In genomic region chr11:1479006-1479677, GRCh38 we compare ENCODE assay signal across 24 cellular contexts. TPM values are rescaled to one million over a fixed set of nuclear protein-coding genes. Genes with fewer than 3 reads are reported as not detected.
A peak's percentile ranks its signal among the peaks of the same experiment; 100 is the strongest.
DNase-seq lines count a peak whose midpoint lies in the region; ATAC-seq, FAIRE-seq and TF ChIP-seq lines count a peak whose summit lies in the region.
"Had no signal": no experiment of that assay in that cellular context is flagged by ENCODE, and none has a peak within 500 bp of the region (broad histone marks: within the 10 kb centered on the region; RNA-seq: fewer than 3 reads in every experiment).

No MANE protein-coding gene starts in this region.

- H3K9ac ChIP-seq in H1 (replicated peaks in 1 of 4; ENCODE audit: extremely low read depth in 1 of 4, low read depth in 3 of 4, low read length in 3 of 4) (no peak overlapping the region), trophoblast cell (ENCODE audit: low read length) (no peak overlapping the region)
- H3K9ac ChIP-seq: BLaER1 treated with 17β-estradiol and CSF1 and Interleukin-3, amounts not matched to agents 10 nM and 100 nM had no signal

- POLR2A ChIA-PET in RWPE1 (lab: Yijun Ruan, JAX; ENCODE audit: low non-redundant PET): no interaction called here
- POLR2A ChIA-PET in H1 (lab: Charles Lee; ENCODE audit: partially characterized antibody): interaction anchor here (0.6 kb wide), 2 partner anchors 274 to 814 kb away, joined by 3 read pairs; no protein-coding TSS in a partner anchor

- H3K36me3 ChIP-seq in H1 (ENCODE audit: control insufficient read depth in 2 of 4, insufficient read depth in 4 of 4, low read length in 3 of 4) (no peaks in the 10 kb centered on the region; a peak in 1 of 8 replicates), lower lobe of right lung (peaks cover 78% of the 10 kb centered on the region), trophoblast cell (ENCODE audit: control insufficient read depth in 1 of 2, insufficient read depth in 2 of 2, low read length in 2 of 2) (peaks cover 25 to 32% of the 10 kb centered on the region in 2 experiments)
- H3K36me3 ChIP-seq: HAP-1, WERI-Rb-1 had no signal

- H2BK12ac ChIP-seq in H1 (ENCODE audit: low read depth, low read length) (no peak overlapping the region), trophoblast cell (ENCODE audit: low read length) (no peak overlapping the region)

- CTCF ChIA-PET in RWPE1 (lab: Yijun Ruan, JAX): interaction anchor here (0.5 to 0.6 kb wide), 3 partner anchors 11 to 513 kb away, joined by 3 to 4 read pairs (median 4); no protein-coding TSS in a partner anchor
- CTCF ChIA-PET in H1 (lab: Charles Lee; ENCODE audit: partially characterized antibody): interaction anchor here (1.3 to 5.2 kb wide), 5 partner anchors 11 to 57 kb away, joined by 3 to 34 read pairs (median 5); no protein-coding TSS in a partner anchor

- no peaks in the 10 kb centered on the region for H3K9me3 ChIP-seq in H1 (ENCODE audit: insufficient read depth in 2 of 2, low read depth in 1 of 2, low read length in 1 of 2)
- no peaks in the 10 kb centered on the region for H3K9me3 ChIP-seq in lower lobe of right lung
- no peaks in the 10 kb centered on the region for H3K9me3 ChIP-seq in trophoblast cell (ENCODE audit: insufficient read depth, low read depth, low read length)
- H3K9me3 ChIP-seq: BLaER1 treated with 17β-estradiol and CSF1 and Interleukin-3, amounts not matched to agents 10 nM and 100 nM; HAP-1; suprapubic skin had no signal

- TF ChIP-seq POLR2A in H1 (IDR thresholded peaks at IDR 0.05; ENCODE audit: control extremely low read depth in 1 of 2, low read depth in 2 of 2, low read length in 2 of 2): no peak

- peaks cover 6% of the 10 kb centered on the region for H3K79me1 ChIP-seq in H1 (ENCODE audit: low read depth, low read length)
- no peaks in the 10 kb centered on the region for H3K79me1 ChIP-seq in trophoblast cell (ENCODE audit: low read length)

- H3K4me2 ChIP-seq in H1 (ENCODE audit: insufficient read depth in 1 of 2, low read depth in 2 of 2, low read length in 2 of 2) (no peak overlapping the region), trophoblast cell (ENCODE audit: low read length) (no peak overlapping the region)
- H3K4me2 ChIP-seq: BLaER1 treated with 17β-estradiol and CSF1 and Interleukin-3, amounts not matched to agents 10 nM and 100 nM had no signal

- no peak overlapping the region for H2AK5ac ChIP-seq in H1 (ENCODE audit: low read depth, low read length)
- no peak overlapping the region for H2AK5ac ChIP-seq in trophoblast cell (ENCODE audit: low read length)

- no peak for TF ChIP-seq EP300 in H1 (IDR thresholded peaks at IDR 0.05; ENCODE audit: borderline replicate concordance in 1 of 2, low read depth in 2 of 2, low read length in 2 of 2)

- no peak overlapping the region for H3K56ac ChIP-seq in H1 (replicated peaks; ENCODE audit: insufficient read length, low read depth, low read length)

- no peak overlapping the region for H4K12ac ChIP-seq in trophoblast cell (ENCODE audit: low read depth, low read length)

- no peak for ATAC-seq in lower lobe of right lung
- ATAC-seq in stimulated activated effector memory CD8-positive, alpha-beta T cell treated with anti-CD3 and anti-CD28 coated beads, Interleukin-12 subunit alpha, Interleukin-12 subunit beta, amount 100 ng/mL, for 72 hours: no peak
- ATAC-seq in foreskin keratinocyte: no peak

- H3K4me1 Mint-ChIP-seq in stimulated activated effector memory CD8-positive, alpha-beta T cell treated with anti-CD3 and anti-CD28 coated beads, Interleukin-12 subunit alpha, Interleukin-12 subunit beta, amount 100 ng/mL, for 72 hours: peaks cover 10% of the 10 kb centered on the region
- H3K4me1 Mint-ChIP-seq: nephron had no signal

- H3K27ac ChIP-seq in RWPE1 (peak overlapping the region; percentile 26), H1 (ENCODE audit: low read depth, low read length) (no peak overlapping the region), lower lobe of right lung (no peak overlapping the region), foreskin keratinocyte (no peak overlapping the region), trophoblast cell (ENCODE audit: low read depth, low read length) (no peak overlapping the region)
- H3K27ac ChIP-seq: BLaER1 treated with 17β-estradiol and CSF1 and Interleukin-3, amounts not matched to agents 10 nM and 100 nM; suprapubic skin; WERI-Rb-1 had no signal

- H3K23ac ChIP-seq in H1 (ENCODE audit: insufficient read length) (no peak overlapping the region), trophoblast cell (ENCODE audit: low read length) (no peak overlapping the region)

- no peak overlapping the region for H3K14ac ChIP-seq in H1 (ENCODE audit: insufficient read length)
- H3K14ac ChIP-seq in trophoblast cell (ENCODE audit: low read length): no peak overlapping the region

- no peaks in the 10 kb centered on the region for H3K9me3 Mint-ChIP-seq in stimulated activated effector memory CD8-positive, alpha-beta T cell treated with anti-CD3 and anti-CD28 coated beads, Interleukin-12 subunit alpha, Interleukin-12 subunit beta, amount 100 ng/mL, for 72 hours
- H3K9me3 Mint-ChIP-seq: nephron; T-helper 2 cell treated with Interferon-gamma antibody and Interleukin-4, amounts not matched to agents 5 μg/mL and 100 μg/mL, for 36 hours had no signal

- peak overlapping the region; percentile 38 for H3K27ac Mint-ChIP-seq in stimulated activated effector memory CD8-positive, alpha-beta T cell treated with anti-CD3 and anti-CD28 coated beads, Interleukin-12 subunit alpha, Interleukin-12 subunit beta, amount 100 ng/mL, for 72 hours
- H3K27ac Mint-ChIP-seq: activated naive CD8-positive, alpha-beta T cell; nephron had no signal

- H3K79me2 ChIP-seq in H1 (ENCODE audit: control insufficient read depth in 1 of 2, insufficient read depth in 2 of 2, low read length in 2 of 2) (no peaks in the 10 kb centered on the region; a peak in 1 of 4 replicates), trophoblast cell (ENCODE audit: control insufficient read depth, insufficient read depth, low read length, poor library complexity) (no peaks in the 10 kb centered on the region)

- H4K8ac ChIP-seq in H1 (ENCODE audit: extremely low read depth, insufficient read depth, low read length) (peak overlapping the region; percentile 38), trophoblast cell (ENCODE audit: low read depth, low read length) (no peak overlapping the region)

- intact Hi-C loops in lower lobe of right lung (cut with DNase I): no loop called here

- TF ChIP-seq CTCF in RWPE1 (conservative IDR thresholded peaks at IDR 0.05; ENCODE audit: low read depth) (no peak), H1 (IDR thresholded peaks at IDR 0.05; ENCODE audit: control extremely low read depth in 1 of 3, insufficient read depth in 1 of 3, low read depth in 1 of 3, low read length in 3 of 3) (no peak), lower lobe of right lung (IDR thresholded peaks at IDR 0.05) (no peak), foreskin keratinocyte (conservative IDR thresholded peaks at IDR 0.05) (no peak)

- no peaks in the 10 kb centered on the region for H3K4me1 ChIP-seq in H1 (replicated peaks in 1 of 4; ENCODE audit: control insufficient read depth in 3 of 4, insufficient read depth in 4 of 4, low read length in 3 of 4)
- peaks cover 25% of the 10 kb centered on the region for H3K4me1 ChIP-seq in lower lobe of right lung
- H3K4me1 ChIP-seq in foreskin keratinocyte: no peaks in the 10 kb centered on the region
- H3K4me1 ChIP-seq in trophoblast cell (ENCODE audit: control insufficient read depth in 1 of 2, insufficient read depth in 2 of 2, low read length in 2 of 2): no peaks in the 10 kb centered on the region
- H3K4me1 ChIP-seq: HAP-1 had no signal

- no peak overlapping the region for H4K5ac ChIP-seq in H1 (ENCODE audit: insufficient read length, low read depth, low read length)

- H3K23me2 ChIP-seq in H1 (ENCODE audit: low read depth, low read length): no peaks in the 10 kb centered on the region

- no peak for TF ChIP-seq RAD21 in H1 (IDR thresholded peaks at IDR 0.05 in 1 of 2, conservative IDR thresholded peaks at IDR 0.05 in 1 of 2; ENCODE audit: low read depth in 2 of 2, low read length in 2 of 2)

- H2BK20ac ChIP-seq in H1 (ENCODE audit: low read length): no peak overlapping the region

- H2BK5ac ChIP-seq in H1 (ENCODE audit: low read depth, low read length): peak overlapping the region; percentile 22; the same call in 1 of the 2 replicates
- H2BK5ac ChIP-seq in trophoblast cell (ENCODE audit: low read depth, low read length, poor library complexity): no peak overlapping the region

- peaks cover 39% of the 10 kb centered on the region for H3K36me3 Mint-ChIP-seq in stimulated activated effector memory CD8-positive, alpha-beta T cell treated with anti-CD3 and anti-CD28 coated beads, Interleukin-12 subunit alpha, Interleukin-12 subunit beta, amount 100 ng/mL, for 72 hours

- H3K4me3 ChIP-seq in H1 (ENCODE audit: extremely low read depth in 1 of 4, insufficient read depth in 2 of 4, low read depth in 3 of 4, low read length in 4 of 4): no peak overlapping the region
- no peak overlapping the region for H3K4me3 ChIP-seq in lower lobe of right lung
- no peak overlapping the region for H3K4me3 ChIP-seq in trophoblast cell (ENCODE audit: low read depth, low read length)
- H3K4me3 ChIP-seq: BLaER1 treated with 17β-estradiol and CSF1 and Interleukin-3, amounts not matched to agents 10 nM and 100 nM; dorsolateral prefrontal cortex; HAP-1; suprapubic skin had no signal

- H2BK120ac ChIP-seq in H1 (replicated peaks; ENCODE audit: low read depth, low read length) (no peak overlapping the region), trophoblast cell (ENCODE audit: insufficient read depth, low read length, poor library complexity) (no peak overlapping the region)

- H4K91ac ChIP-seq in H1 (replicated peaks; ENCODE audit: insufficient read length, low read length) (no peak overlapping the region), trophoblast cell (ENCODE audit: low read depth, low read length) (no peak overlapping the region)

- no peak overlapping the region for H3K18ac ChIP-seq in H1 (ENCODE audit: extremely low read depth, low read length)
- no peak overlapping the region for H3K18ac ChIP-seq in trophoblast cell (ENCODE audit: low read length)

- H3K27me3 ChIP-seq in H1 (replicated peaks in 1 of 4; ENCODE audit: control insufficient read depth in 3 of 4, extremely low read depth in 1 of 4, insufficient read depth in 3 of 4, low read length in 3 of 4) (no peaks in the 10 kb centered on the region), lower lobe of right lung (ENCODE audit: low read depth) (no peaks in the 10 kb centered on the region), foreskin keratinocyte (no peaks in the 10 kb centered on the region), trophoblast cell (ENCODE audit: insufficient read depth, low read length) (no peaks in the 10 kb centered on the region)
- H3K27me3 ChIP-seq: BLaER1 treated with 17β-estradiol and CSF1 and Interleukin-3, amounts not matched to agents 10 nM and 100 nM; dorsolateral prefrontal cortex; suprapubic skin had no signal

- peaks cover 0 to 3% of the 10 kb centered on the region in 2 experiments for H4K20me1 ChIP-seq in H1 (replicated peaks in 1 of 2; ENCODE audit: control insufficient read depth in 1 of 2, insufficient read depth in 2 of 2, low read length in 2 of 2)

- H2AFZ ChIP-seq in H1 (ENCODE audit: low read length) (no peak overlapping the region), trophoblast cell (ENCODE audit: insufficient read depth, low read length, poor library complexity) (no peak overlapping the region)

- 90% methylated on average over 9 of the region's 9 CpGs; no CpG with 5 or more reads in 1 of the 2 experiments for WGBS in H1 (ENCODE audit: extremely low coverage in 1 of 2, insufficient coverage in 1 of 2, insufficient read length in 1 of 2, insufficient replicate concordance in 2 of 2, low coverage in 1 of 2, low lambda C conversion rate in 2 of 2, missing lambda C conversion rate in 1 of 2), 2 experiments
- WGBS in trophoblast cell (ENCODE audit: extremely low coverage, insufficient coverage, insufficient read length): no CpG with 5 or more reads among the region's 9 CpGs

- DNase-seq in RWPE1 (ENCODE audit: low spot score): no peak
- no peak for DNase-seq in H1 (ENCODE audit: low read depth in 1 of 2, low spot score in 2 of 2)
- DNase-seq in lower lobe of right lung: peak; percentile 30
- no peak for DNase-seq in stimulated activated effector memory CD8-positive, alpha-beta T cell treated with anti-CD3 and anti-CD28 coated beads, Interleukin-12 subunit alpha, Interleukin-12 subunit beta, amount 100 ng/mL, for 72 hours (ENCODE audit: low spot score in 2 of 2)
- no peak for DNase-seq in foreskin keratinocyte
- no peak for DNase-seq in ureter (ENCODE audit: low spot score)
- DNase-seq in NCI-H69 (lab: John Stamatoyannopoulos, UW): no peak
- DNase-seq in trophoblast cell: no peak
- DNase-seq: activated CD4-positive, alpha-beta T cell treated with anti-CD3 and anti-CD28 coated beads, Interleukin-2, amount 50 U/mL, for 1 hour; Calu3; central memory CD4-positive, alpha-beta T cell; NCI-H187; NCI-H2171 treated with DMSO at 0.1 percent for 48 hours; NCI-H748 treated with DMSO at 0.1 percent for 48 hours; WERI-Rb-1 had no signal

- H3K4ac ChIP-seq in H1 (replicated peaks; ENCODE audit: insufficient read length, low read depth, low read length) (no peak overlapping the region), trophoblast cell (ENCODE audit: low read depth, low read length) (no peak overlapping the region)

- FAIRE-seq in H1 (lab: Jason Lieb, UNC): no peak
- FAIRE-seq: astrocyte, GM12892 had no signal

- no peak overlapping the region for H2BK15ac ChIP-seq in H1 (ENCODE audit: low read length)

- H3K4me3 Mint-ChIP-seq in stimulated activated effector memory CD8-positive, alpha-beta T cell treated with anti-CD3 and anti-CD28 coated beads, Interleukin-12 subunit alpha, Interleukin-12 subunit beta, amount 100 ng/mL, for 72 hours: no peak overlapping the region
- H3K4me3 Mint-ChIP-seq: activated naive CD8-positive, alpha-beta T cell; nephron; T-helper 2 cell treated with Interferon-gamma antibody and Interleukin-4, amounts not matched to agents 5 μg/mL and 100 μg/mL, for 36 hours had no signal

RNA-seq across cellular contexts. Expression of gene MOB2, which starts 7.4 kb away (rescaled TPM):
- 18.3 and 18.6 TPM in 2 replicates for total RNA-seq in H1 (2021; fragmentation: NEBNext Ultra II Directional; extraction: Animal tissue kit (Norgen Biotek cat#: 25700))
- polyA plus RNA-seq in H1 (2011; rRNA removed): 28.2 and 28.5 TPM in 2 replicates
- polyA plus RNA-seq in H1 (2011; cell fraction: cytosol; rRNA removed): 37.2 TPM
- polyA plus RNA-seq in H1 (2011; cell fraction: nucleus; rRNA removed): 34.8 TPM
- 15.1 to 24.8 TPM (median 22.8 TPM) in 4 replicates for polyA plus RNA-seq in H1 (2012, experiment 1 of 2)
- polyA plus RNA-seq in H1 (2012, experiment 2 of 2): 22.6 TPM
- polyA plus RNA-seq in H1 (2013, experiment 1 of 2): 9.6 TPM
- 9.7 TPM for polyA plus RNA-seq in H1 (2013, experiment 2 of 2)
- polyA minus RNA-seq in H1 (2011; rRNA and poly(A)+ RNA removed): 33.6 and 38.3 TPM in 2 replicates
- 17.2 TPM for polyA minus RNA-seq in H1 (2011; cell fraction: cytosol; rRNA and poly(A)+ RNA removed)
- 14.7 TPM for polyA minus RNA-seq in H1 (2011; cell fraction: nucleus; rRNA and poly(A)+ RNA removed)
- 50.4 TPM for total RNA-seq in lower lobe of right lung
- total RNA-seq in foreskin keratinocyte: 35.6 and 38.5 TPM in 2 replicates
- polyA plus RNA-seq in foreskin keratinocyte: 30.6 and 36.5 TPM in 2 replicates
- total RNA-seq in ureter: 61.5 TPM
- polyA plus RNA-seq in trophoblast cell (2013): 17.4 and 19.5 TPM in 2 replicates
